ENCODE assay signal across 15 cellular contexts in genomic region chr21:46050651-46051378, GRCh38. TPM values are rescaled to one million over a fixed set of nuclear protein-coding genes. Genes with fewer than 3 reads are reported as not detected.
A peak's percentile ranks its signal among the peaks of the same experiment; 100 is the strongest.
DNase-seq lines count a peak whose midpoint lies in the region; ATAC-seq and TF ChIP-seq lines count a peak whose summit lies in the region.
"Had no signal": no experiment of that assay in that cellular context is flagged by ENCODE, and none has a peak within 500 bp of the region (broad histone marks: within the 10 kb centered on the region; RNA-seq: fewer than 3 reads in every experiment).

No MANE protein-coding gene starts in this region.

- peaks cover 21% of the 10 kb centered on the region for H3K4me1 Mint-ChIP-seq in activated T-cell treated with anti-CD3 and anti-CD28 coated beads, Interleukin-2, amount 50 U/mL, for 24 hours (ENCODE audit: low read depth)
- peaks cover 26% of the 10 kb centered on the region for H3K4me1 Mint-ChIP-seq in osteocyte (ENCODE audit: unreplicated experiment)

- intact Hi-C loops in transverse colon (cut with DNase I; ENCODE audit: low total_unique reads), result no loop called here
- intact Hi-C loops in left colon (cut with DNase I, micrococcal nuclease), result no loop called here

- no peaks in the 10 kb centered on the region for H3K9me3 Mint-ChIP-seq in activated T-cell treated with anti-CD3 and anti-CD28 coated beads, Interleukin-2, amount 50 U/mL, for 24 hours
- no peaks in the 10 kb centered on the region for H3K9me3 Mint-ChIP-seq in osteocyte (ENCODE audit: unreplicated experiment)

- H4K20me1 ChIP-seq in fibroblast of lung (ENCODE audit: control insufficient read depth, extremely low read depth, insufficient read depth, low read length), result no peaks in the 10 kb centered on the region

- H3K79me2 ChIP-seq in fibroblast of lung (ENCODE audit: control insufficient read depth, insufficient read depth, low read length), result no peaks in the 10 kb centered on the region

- DNase-seq in activated T-cell treated with anti-CD3 and anti-CD28 coated beads, Interleukin-2, amount 50 U/mL, for 24 hours, result peak; percentile 14
- no peak for DNase-seq in activated T-cell treated with anti-CD3 and anti-CD28 coated beads, Interleukin-2, amount 50 U/mL, for 1 hour
- DNase-seq in fibroblast of lung (ENCODE audit: low read depth in 2 of 2) (no peak), osteocyte (ENCODE audit: extremely low spot score, unreplicated experiment) (peak; percentile 80), transverse colon (no peak), left colon (no peak), BE2C (no peak)
- DNase-seq: Kasumi-1; midbrain; NCI-H1105 treated with DMSO at 0.1 percent for 48 hours; NCI-H69; stimulated activated CD4-positive, alpha-beta T cell treated with anti-CD3 and anti-CD28 coated beads, Interleukin-4, amount 100 ng/mL, for 1 hour had no signal

- no peak for ATAC-seq in GM19023 (IDR thresholded peaks at IDR 0.05; ENCODE audit: unreplicated experiment)
- ATAC-seq in left colon, result no peak

- no peak overlapping the region for H3K9ac ChIP-seq in fibroblast of lung (ENCODE audit: insufficient read depth, low read length)

- no peak overlapping the region for H2AFZ ChIP-seq in fibroblast of lung (ENCODE audit: low read length)

- H3K27ac ChIP-seq in fibroblast of lung (ENCODE audit: insufficient read depth, low read length) (peak overlapping the region; percentile 94), transverse colon (peak overlapping the region; percentile 79 to 94 (median 82))
- H3K27ac ChIP-seq: SJSA1 had no signal

- H3K4me3 Mint-ChIP-seq in activated T-cell treated with anti-CD3 and anti-CD28 coated beads, Interleukin-2, amount 50 U/mL, for 24 hours, result no peak overlapping the region
- no peak overlapping the region for H3K4me3 Mint-ChIP-seq in osteocyte (ENCODE audit: unreplicated experiment)

- no peaks in the 10 kb centered on the region for H3K27me3 Mint-ChIP-seq in activated T-cell treated with anti-CD3 and anti-CD28 coated beads, Interleukin-2, amount 50 U/mL, for 24 hours
- H3K27me3 Mint-ChIP-seq in osteocyte (ENCODE audit: unreplicated experiment), result no peaks in the 10 kb centered on the region

- no peak for TF ChIP-seq EP300 in transverse colon (IDR thresholded peaks at IDR 0.05; ENCODE audit: low read depth)

- H3K27me3 ChIP-seq in fibroblast of lung (ENCODE audit: control insufficient read depth, insufficient read depth, low read length) (no peaks in the 10 kb centered on the region), transverse colon (no peaks in the 10 kb centered on the region), BE2C (no peaks in the 10 kb centered on the region)
- H3K27me3 ChIP-seq: SJSA1 had no signal

- no peak overlapping the region for H3K4me2 ChIP-seq in fibroblast of lung (ENCODE audit: extremely low read depth, insufficient read depth, low read length)

- H3K4me1 ChIP-seq in fibroblast of lung (ENCODE audit: control insufficient read depth, extremely low read depth, insufficient read depth, low read length) (peaks cover 37% of the 10 kb centered on the region), transverse colon (peaks cover 4 to 27% (median 13%) of the 10 kb centered on the region in 4 donors), BE2C (no peaks in the 10 kb centered on the region)

- H3K36me3 ChIP-seq in fibroblast of lung (ENCODE audit: control insufficient read depth, insufficient read depth, low read length), result no peaks in the 10 kb centered on the region
- no peaks in the 10 kb centered on the region for H3K36me3 ChIP-seq in transverse colon
- no peaks in the 10 kb centered on the region for H3K36me3 ChIP-seq in BE2C
- H3K36me3 ChIP-seq: SJSA1 had no signal

- H3K36me3 Mint-ChIP-seq in activated T-cell treated with anti-CD3 and anti-CD28 coated beads, Interleukin-2, amount 50 U/mL, for 24 hours (ENCODE audit: low read depth), result no peaks in the 10 kb centered on the region
- H3K36me3 Mint-ChIP-seq in osteocyte (ENCODE audit: unreplicated experiment), result no peaks in the 10 kb centered on the region

- in situ Hi-C loops in transverse colon (cut with MboI; ENCODE audit: low pct_ligation_motif_present in 1 of 4, low pct_unique_long_range_greater_than_20kb in 1 of 4, low sequenced_read_pairs in 3 of 4), result no loop called here

- no peak overlapping the region for H3K27ac Mint-ChIP-seq in activated T-cell treated with anti-CD3 and anti-CD28 coated beads, Interleukin-2, amount 50 U/mL, for 24 hours
- H3K27ac Mint-ChIP-seq in osteocyte (ENCODE audit: unreplicated experiment), result no peak overlapping the region

- TF ChIP-seq CTCF in fibroblast of lung (conservative IDR thresholded peaks at IDR 0.05 in 1 of 2, IDR thresholded peaks at IDR 0.05 in 1 of 2; ENCODE audit: low read depth in 1 of 2, low read length in 2 of 2) (no peak), osteocyte (IDR thresholded peaks at IDR 0.05) (no peak), transverse colon (IDR thresholded peaks at IDR 0.05) (no peak), BE2C (IDR thresholded peaks at IDR 0.05; ENCODE audit: low read depth, low read length) (no peak)

- no peak for TF ChIP-seq POLR2A in transverse colon (IDR thresholded peaks at IDR 0.05)

- 83% methylated on average over 8 of the region's 23 CpGs; no CpG with 5 or more reads in 1 of the 2 donors for WGBS in transverse colon (ENCODE audit: low coverage in 1 of 2), 2 donors

- H3K9me3 ChIP-seq in fibroblast of lung (ENCODE audit: control insufficient read depth, insufficient read depth, low read depth, low read length) (no peaks in the 10 kb centered on the region), transverse colon (no peaks in the 10 kb centered on the region), BE2C (no peaks in the 10 kb centered on the region)
- H3K9me3 ChIP-seq: SJSA1 had no signal

- H3K4me3 ChIP-seq in fibroblast of lung (replicated peaks in 1 of 4; ENCODE audit: control extremely low read depth in 1 of 4, insufficient read depth in 1 of 4, low read depth in 3 of 4, low read length in 4 of 4) (no peak overlapping the region), transverse colon (no peak overlapping the region), BE2C (ENCODE audit: low read depth, low read length) (no peak overlapping the region)
- H3K4me3 ChIP-seq: SJSA1 had no signal

RNA-seq across cellular contexts. Expression of gene COL6A2, which starts 47.1 kb away (rescaled TPM):
- 782 and 928 TPM in 2 replicates for total RNA-seq in fibroblast of lung
- polyA plus RNA-seq in fibroblast of lung, result 346 and 702 TPM in 2 replicates
- 857 and 2,080 TPM in 2 replicates for polyA plus RNA-seq in fibroblast of lung (2012)
- 367 and 1,367 TPM in 2 replicates for polyA minus RNA-seq in fibroblast of lung (ENCODE audit: low replicate concordance)
- total RNA-seq in osteocyte, result 1,821 and 1,951 TPM in 2 replicates
- total RNA-seq in transverse colon, result 100 to 1,000 TPM; 172 to 550 (median 346) TPM
- total RNA-seq in left colon, result 100 to 1,000 TPM in 1 of 2 donors, 10 to 100 TPM in 1; 65.5 to 193 TPM
- 14.8 TPM for polyA plus RNA-seq in BE2C (2012; ENCODE audit: insufficient read depth, insufficient read length, low read depth)
- total RNA-seq: OCI-LY7 had no signal

Comparison
In these comparisons a context has a peak if more than half of its experiments do, and no peak if none do; other contexts are left out.
1. DNase-seq: peak in activated T-cell treated with anti-CD3 and anti-CD28 coated beads, Interleukin-2, amount 50 U/mL, for 24 hours (single experiment) and osteocyte (single experiment); none in activated T-cell treated with anti-CD3 and anti-CD28 coated beads, Interleukin-2, amount 50 U/mL, for 1 hour (single experiment), fibroblast of lung (0 of 2), transverse colon (single experiment), left colon (0 of 2) and BE2C (single experiment).